8 cellular contexts compared by ENCODE assay signal in genomic region chr6:27825025-27825823, GRCh38.
A peak's percentile ranks its signal among the peaks of the same experiment; 100 is the strongest.
DNase-seq lines count a peak whose midpoint lies in the region; ATAC-seq and TF ChIP-seq lines count a peak whose summit lies in the region.

No MANE protein-coding gene starts in this region.

- peaks cover 43% of the 10 kb centered on the region for H3K36me3 Mint-ChIP-seq in GM23338 (ENCODE audit: low read depth)

- H3K4me3 Mint-ChIP-seq in GM23338: peak overlapping the region; percentile 91

- H3K9me3 Mint-ChIP-seq in GM23338: peaks cover 38% of the 10 kb centered on the region

- H3K4me1 ChIP-seq in GM23338 (ENCODE audit: insufficient read depth) (peaks cover 5% of the 10 kb centered on the region), rectal smooth muscle tissue (ENCODE audit: control insufficient read depth, insufficient read depth, low read length) (no peaks in the 10 kb centered on the region)

- peaks cover 36% of the 10 kb centered on the region for H3K27me3 Mint-ChIP-seq in GM23338 (ENCODE audit: insufficient read depth, low read depth, poor library complexity)

- H3K27ac Mint-ChIP-seq in GM23338: peak overlapping the region; percentile 100

- peak overlapping the region; percentile 74 for H3K4me3 ChIP-seq in AG09309 (ENCODE audit: control insufficient read depth, low read depth, low read length)
- peak overlapping the region; percentile 68 for H3K4me3 ChIP-seq in GM23338
- peak overlapping the region; percentile 69 for H3K4me3 ChIP-seq in rectal smooth muscle tissue (ENCODE audit: low read length)

- H3K27me3 ChIP-seq in GM23338 (ENCODE audit: insufficient read depth): no peaks in the 10 kb centered on the region
- no peaks in the 10 kb centered on the region for H3K27me3 ChIP-seq in rectal smooth muscle tissue (ENCODE audit: control insufficient read depth, insufficient read depth, low read length)

- H3K4me1 Mint-ChIP-seq in GM23338: peaks cover 18% of the 10 kb centered on the region

- ATAC-seq in GM23338: no peak; the same call in 2 of the 3 replicates
- no peak for ATAC-seq in GM21529 (IDR thresholded peaks at IDR 0.05; ENCODE audit: unreplicated experiment)

- H3K4me2 ChIP-seq in GM23338: peak overlapping the region; percentile 70

- no peak overlapping the region for H3K9ac ChIP-seq in rectal smooth muscle tissue (ENCODE audit: low read length)

- H3K36me3 ChIP-seq in GM23338 (ENCODE audit: insufficient read depth): peaks cover 5% of the 10 kb centered on the region
- no peaks in the 10 kb centered on the region for H3K36me3 ChIP-seq in rectal smooth muscle tissue (ENCODE audit: control insufficient read depth, insufficient read depth, low read length)

- no peaks in the 10 kb centered on the region for H3K9me2 ChIP-seq in GM23338 (ENCODE audit: insufficient read depth)

- TF ChIP-seq CTCF in AG09309 (IDR thresholded peaks at IDR 0.05; ENCODE audit: control insufficient read depth, insufficient read depth, low read depth, low read length, missing control alignments) (no peak), GM23338 (conservative IDR thresholded peaks at IDR 0.05; ENCODE audit: low read depth in 2 of 2) (no peak)

- H4K20me1 ChIP-seq in GM23338 (replicated peaks; ENCODE audit: insufficient read depth): no peaks in the 10 kb centered on the region

- H2AFZ ChIP-seq in GM23338: no peak overlapping the region

- no peak for DNase-seq in AG09309 (ENCODE audit: low read depth)
- no peak for DNase-seq in GM23338 (ENCODE audit: low spot score)
- DNase-seq in RKO (ENCODE audit: low spot score): peak; percentile 63
- no peak for DNase-seq in epithelial cell of prostate (ENCODE audit: low read depth, low spot score)
- DNase-seq in NCI-H2107 (lab: John Stamatoyannopoulos, UW): no peak
- DNase-seq in GM19240 (ENCODE audit: insufficient read length, low spot score): no peak

- H3K79me2 ChIP-seq in GM23338 (replicated peaks; ENCODE audit: insufficient read depth): peaks cover 6% of the 10 kb centered on the region; the same call in 1 of the 2 replicates

- H3F3A ChIP-seq in GM23338 (replicated peaks; ENCODE audit: low read depth): peaks cover 4% of the 10 kb centered on the region; the same call in 1 of the 2 replicates

- H3K27ac ChIP-seq in GM23338 (ENCODE audit: low read depth): peak overlapping the region; percentile 100
- peak overlapping the region; percentile 78 for H3K27ac ChIP-seq in epithelial cell of prostate
- no peak overlapping the region for H3K27ac ChIP-seq in rectal smooth muscle tissue (ENCODE audit: low read depth, low read length)

TF ChIP-seq in GM23338, 12 proteins besides CTCF, POLR2A, EP300 and RAD21:
- no peak for TF ChIP-seq REST (IDR thresholded peaks at IDR 0.05; ENCODE audit: unreplicated experiment)
- TF ChIP-seq ETS1 (IDR thresholded peaks at IDR 0.05): no peak
